14 cellular contexts compared by ENCODE assay signal in genomic region chr2:134458950-134459349, GRCh38.
A peak's percentile ranks its signal among the peaks of the same experiment; 100 is the strongest.
DNase-seq lines count a peak whose midpoint lies in the region; ATAC-seq and TF ChIP-seq lines count a peak whose summit lies in the region.
"Had no signal": no experiment of that assay in that cellular context is flagged by ENCODE, and none has a peak within 500 bp of the region (broad histone marks: within the 10 kb centered on the region; RNA-seq: fewer than 3 reads in every experiment).

No MANE protein-coding gene starts in this region.

- H3K4me1 Mint-ChIP-seq in endodermal cell: peaks cover 2% of the 10 kb centered on the region
- H3K4me1 Mint-ChIP-seq: CD4-positive, CD25-positive, alpha-beta regulatory T cell had no signal

- H3K4me3 Mint-ChIP-seq in endodermal cell: no peak overlapping the region
- H3K4me3 Mint-ChIP-seq: B cell; CD4-positive, CD25-positive, alpha-beta regulatory T cell; H9; IgD-negative memory B cell had no signal

- peaks cover 5% of the 10 kb centered on the region for H3K36me3 ChIP-seq in endodermal cell (ENCODE audit: control insufficient read depth, insufficient read depth, low read length)

- H3K9me3 ChIP-seq in endodermal cell (ENCODE audit: control insufficient read depth, low read length): no peaks in the 10 kb centered on the region
- H3K9me3 ChIP-seq: BLaER1 treated with 17β-estradiol and CSF1 and Interleukin-3, amounts not matched to agents 10 nM and 100 nM; Caco-2 had no signal

- TF ChIP-seq CTCF in endodermal cell (conservative IDR thresholded peaks at IDR 0.05): no peak

- DNase-seq in cardiac septum (ENCODE audit: low spot score): peak; percentile 63
- DNase-seq in Right ventricle myocardium inferior (ENCODE audit: missing footprints): no peak
- peak; percentile 45 for DNase-seq in endodermal cell
- peak; percentile 46 for DNase-seq in sciatic nerve (ENCODE audit: low spot score)
- DNase-seq: CD4-positive, CD25-positive, alpha-beta regulatory T cell; DMS79; GDM1; H9 had no signal

- intact Hi-C loops in cardiac septum (cut with DNase I): loop anchor here (10.0 kb wide), 1 partner anchor 84 kb away; no protein-coding TSS in a partner anchor
- intact Hi-C loops in Right ventricle myocardium inferior (cut with DNase I): no loop called here
- intact Hi-C loops in sciatic nerve (cut with DNase I): no loop called here

- no peaks in the 10 kb centered on the region for H3K36me3 Mint-ChIP-seq in endodermal cell (ENCODE audit: low read depth)
- H3K36me3 Mint-ChIP-seq: IgD-negative memory B cell had no signal

- no peak overlapping the region for H3K27ac ChIP-seq in endodermal cell (ENCODE audit: low read depth, low read length)
- H3K27ac ChIP-seq: BLaER1 treated with 17β-estradiol and CSF1 and Interleukin-3, amounts not matched to agents 10 nM and 100 nM had no signal

- ATAC-seq in Right ventricle myocardium inferior: no peak
- no peak for ATAC-seq in sciatic nerve
- no peak for ATAC-seq in GM21737 (IDR thresholded peaks at IDR 0.05; ENCODE audit: unreplicated experiment)
- no peak for ATAC-seq in GM19467 (IDR thresholded peaks at IDR 0.05; ENCODE audit: unreplicated experiment)

- WGBS in endodermal cell (ENCODE audit: insufficient coverage in 1 of 2, insufficient read length in 1 of 2), 2 experiments: 93 to 96% methylated on average over 4 to 10 of the region's 10 CpGs

- no peaks in the 10 kb centered on the region for H3K4me1 ChIP-seq in endodermal cell (ENCODE audit: control insufficient read depth, insufficient read depth, low read length)
- H3K4me1 ChIP-seq: Caco-2 had no signal

- H3K9ac ChIP-seq in endodermal cell (ENCODE audit: extremely low read depth, low read length, poor library complexity, severe bottlenecking): no peak overlapping the region
- H3K9ac ChIP-seq: BLaER1 treated with 17β-estradiol and CSF1 and Interleukin-3, amounts not matched to agents 10 nM and 100 nM had no signal

- H3K27ac Mint-ChIP-seq in endodermal cell: no peak overlapping the region
- H3K27ac Mint-ChIP-seq: CD4-positive, CD25-positive, alpha-beta regulatory T cell had no signal

- H3K27me3 ChIP-seq in endodermal cell (ENCODE audit: control insufficient read depth, insufficient read depth, low read length, poor library complexity, severe bottlenecking): no peaks in the 10 kb centered on the region
- H3K27me3 ChIP-seq: BLaER1 treated with 17β-estradiol and CSF1 and Interleukin-3, amounts not matched to agents 10 nM and 100 nM had no signal

- H3K4me3 ChIP-seq in endodermal cell (ENCODE audit: low read length): no peak overlapping the region
- H3K4me3 ChIP-seq: BLaER1 treated with 17β-estradiol and CSF1 and Interleukin-3, amounts not matched to agents 10 nM and 100 nM had no signal

- no peaks in the 10 kb centered on the region for H3K9me3 Mint-ChIP-seq in endodermal cell
- H3K9me3 Mint-ChIP-seq: H9, IgD-negative memory B cell had no signal

- H3K27me3 Mint-ChIP-seq in endodermal cell (ENCODE audit: insufficient read depth): no peaks in the 10 kb centered on the region
- H3K27me3 Mint-ChIP-seq: B cell, IgD-negative memory B cell had no signal
